ENCODE assay signal across 25 cellular contexts in the genomic region with DNA sequence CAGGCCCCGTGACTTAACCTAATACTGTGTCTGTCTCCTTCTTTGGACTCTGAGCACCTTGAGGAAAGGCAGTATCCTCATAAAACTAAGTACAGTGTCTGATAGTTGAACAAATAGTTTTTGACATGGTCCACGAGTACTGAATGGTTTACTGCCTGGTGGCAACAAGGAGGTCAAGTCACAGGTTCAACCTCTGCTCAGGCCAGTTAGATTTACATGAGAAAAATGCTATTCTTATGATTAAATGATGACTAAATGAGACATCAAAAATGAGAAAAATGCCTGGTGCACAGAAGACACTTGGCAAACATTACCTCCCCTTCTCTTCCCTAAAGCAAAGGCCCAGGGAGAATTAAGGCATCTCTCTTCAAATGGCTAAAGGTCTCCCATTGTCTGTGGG. TPM values are rescaled to one million over a fixed set of nuclear protein-coding genes. Genes with fewer than 3 reads are reported as not detected.
A peak's percentile ranks its signal among the peaks of the same experiment; 100 is the strongest.
DNase-seq lines count a peak whose midpoint lies in the region; ATAC-seq, FAIRE-seq and TF ChIP-seq lines count a peak whose summit lies in the region.
"Had no signal": no experiment of that assay in that cellular context is flagged by ENCODE, and none has a peak within 500 bp of the region (broad histone marks: within the 10 kb centered on the region; RNA-seq: fewer than 3 reads in every experiment).

No MANE protein-coding gene starts in this region.

- ATAC-seq in activated CD4-positive, alpha-beta T cell treated with anti-CD3 and anti-CD28 coated beads for 36 hours: no peak
- ATAC-seq: K562, Right ventricle myocardium inferior had no signal

- DNase-seq in BJ (ENCODE audit: low read depth) (peak; percentile 19), choroid plexus epithelial cell (ENCODE audit: low read depth) (peak; percentile 4), progenitor cell of endocrine pancreas (ENCODE audit: low spot score, unreplicated experiment) (no peak), HTR-8/SVneo (ENCODE audit: insufficient read length, low spot score) (no peak), NCI-H526 (lab: John Stamatoyannopoulos, UW) (no peak)
- no peak for DNase-seq in activated naive CD4-positive, alpha-beta T cell (lab: John Stamatoyannopoulos, UW)
- no peak for DNase-seq in activated CD4-positive, alpha-beta T cell treated with anti-CD3 and anti-CD28 coated beads for 36 hours
- DNase-seq: CD4-positive, alpha-beta T cell; COR-L47; DND-41; NCI-H1092; NCI-H1436; NCI-H187 treated with DMSO at 0.1 percent for 48 hours; NCI-H2227 treated with DMSO at 0.1 percent for 48 hours; NCI-H510A treated with DMSO at 0.1 percent for 48 hours; NCI-H774 had no signal

- H3K4me1 ChIP-seq in HUES48 (ENCODE audit: control insufficient read depth, insufficient read depth, low read length): no peaks in the 10 kb centered on the region
- H3K4me1 ChIP-seq: SJSA1 had no signal

- H3K27ac Mint-ChIP-seq in progenitor cell of endocrine pancreas: peak overlapping the region; percentile 97
- no peak overlapping the region for H3K27ac Mint-ChIP-seq in activated CD4-positive, alpha-beta T cell treated with anti-CD3 and anti-CD28 coated beads for 36 hours
- H3K27ac Mint-ChIP-seq: CD4-positive, alpha-beta T cell had no signal

- H3K9me3 ChIP-seq in HUES48 (ENCODE audit: control insufficient read depth, insufficient read depth, low read length): no peaks in the 10 kb centered on the region
- H3K9me3 ChIP-seq: BLaER1, SJSA1 had no signal

- H3K36me3 ChIP-seq in BJ (ENCODE audit: control insufficient read depth, insufficient read depth, low read length): peaks cover 6% of the 10 kb centered on the region
- peaks cover 69% of the 10 kb centered on the region for H3K36me3 ChIP-seq in HUES48 (ENCODE audit: control insufficient read depth, insufficient read depth, low read length)

- no peak for FAIRE-seq in HTR-8/SVneo (lab: Jason Lieb, UNC)
- FAIRE-seq: A204.1, G401.6, GM18507, H1, K562 had no signal

- H3K27me3 ChIP-seq in BJ (ENCODE audit: control insufficient read depth, insufficient read depth, low read length) (no peaks in the 10 kb centered on the region), HUES48 (ENCODE audit: control insufficient read depth, insufficient read depth, low read length) (no peaks in the 10 kb centered on the region)
- H3K27me3 ChIP-seq: BLaER1, SJSA1 had no signal

- no peak overlapping the region for H3K9ac ChIP-seq in HUES48 (ENCODE audit: low read depth, low read length)
- H3K9ac ChIP-seq: BLaER1 had no signal

- intact Hi-C loops in activated CD4-positive, alpha-beta T cell treated with anti-CD3 and anti-CD28 coated beads for 36 hours (cut with DNase I, micrococcal nuclease): no loop called here

- H3K4me3 ChIP-seq in BJ (ENCODE audit: low read depth, low read length) (no peak overlapping the region), HUES48 (ENCODE audit: low read depth, low read length) (no peak overlapping the region), choroid plexus epithelial cell (ENCODE audit: low read depth, low read length) (no peak overlapping the region)
- H3K4me3 ChIP-seq: BLaER1, K562, SJSA1 had no signal

- TF ChIP-seq CTCF in BJ (IDR thresholded peaks at IDR 0.05; ENCODE audit: insufficient read depth, low read depth, low read length): no peak
- TF ChIP-seq CTCF in choroid plexus epithelial cell (conservative IDR thresholded peaks at IDR 0.05; ENCODE audit: low read depth, low read length): no peak
- TF ChIP-seq CTCF in progenitor cell of endocrine pancreas (IDR thresholded peaks at IDR 0.05; ENCODE audit: unreplicated experiment): no peak

- CTCF ChIA-PET in BJ (lab: Yijun Ruan, JAX): no interaction called here
- CTCF ChIA-PET in activated CD4-positive, alpha-beta T cell treated with anti-CD3 and anti-CD28 coated beads for 36 hours (lab: Charles Lee): no interaction called here

- H3K4me3 Mint-ChIP-seq in progenitor cell of endocrine pancreas (ENCODE audit: low read depth): no peak overlapping the region
- no peak overlapping the region for H3K4me3 Mint-ChIP-seq in activated CD4-positive, alpha-beta T cell treated with anti-CD3 and anti-CD28 coated beads for 36 hours
- H3K4me3 Mint-ChIP-seq: CD4-positive, alpha-beta T cell had no signal

- POLR2A ChIA-PET in BJ (lab: Charles Lee): no interaction called here
- POLR2A ChIA-PET in activated CD4-positive, alpha-beta T cell treated with anti-CD3 and anti-CD28 coated beads for 36 hours (lab: Charles Lee): no interaction called here

- peaks cover 51% of the 10 kb centered on the region for H3K4me1 Mint-ChIP-seq in progenitor cell of endocrine pancreas (ENCODE audit: low read depth)
- no peaks in the 10 kb centered on the region for H3K4me1 Mint-ChIP-seq in activated CD4-positive, alpha-beta T cell treated with anti-CD3 and anti-CD28 coated beads for 36 hours

- H3K9me3 Mint-ChIP-seq in progenitor cell of endocrine pancreas (ENCODE audit: low read depth): no peaks in the 10 kb centered on the region
- no peaks in the 10 kb centered on the region for H3K9me3 Mint-ChIP-seq in activated CD4-positive, alpha-beta T cell treated with anti-CD3 and anti-CD28 coated beads for 36 hours (ENCODE audit: low read depth)
- H3K9me3 Mint-ChIP-seq: CD4-positive, alpha-beta T cell had no signal

- H3K36me3 Mint-ChIP-seq in progenitor cell of endocrine pancreas (ENCODE audit: insufficient read depth): peaks cover 39% of the 10 kb centered on the region
- H3K36me3 Mint-ChIP-seq in activated CD4-positive, alpha-beta T cell treated with anti-CD3 and anti-CD28 coated beads for 36 hours (ENCODE audit: low read depth): peaks cover 5% of the 10 kb centered on the region

- no peaks in the 10 kb centered on the region for H3K27me3 Mint-ChIP-seq in progenitor cell of endocrine pancreas
- no peaks in the 10 kb centered on the region for H3K27me3 Mint-ChIP-seq in activated CD4-positive, alpha-beta T cell treated with anti-CD3 and anti-CD28 coated beads for 36 hours
- H3K27me3 Mint-ChIP-seq: CD4-positive, alpha-beta T cell had no signal

- H3K27ac ChIP-seq in HUES48 (ENCODE audit: low read depth, low read length): peak overlapping the region; percentile 7
- H3K27ac ChIP-seq: BLaER1, SJSA1 had no signal

RNA-seq across cellular contexts. Expression of a gene that starts 48.8 kb away (rescaled TPM):
- 16.5 and 16.9 TPM in 2 replicates for polyA plus RNA-seq in BJ (2011; rRNA removed)
- 8.4 TPM in 2 replicates for polyA minus RNA-seq in BJ (2011; rRNA and poly(A)+ RNA removed)
- 109 and 111 TPM in 2 replicates for total RNA-seq in progenitor cell of endocrine pancreas
- total RNA-seq in activated CD4-positive, alpha-beta T cell treated with anti-CD3 and anti-CD28 coated beads for 36 hours: 10 to 100 TPM; 12.5 to 15.8 TPM

Comparison
In these comparisons a context has a peak if more than half of its experiments do, and no peak if none do; other contexts are left out.
1. DNase-seq: peak in BJ (single experiment) and choroid plexus epithelial cell (single experiment); none in progenitor cell of endocrine pancreas (single experiment), HTR-8/SVneo (single experiment), NCI-H526 (0 of 2), activated naive CD4-positive, alpha-beta T cell (0 of 4) and activated CD4-positive, alpha-beta T cell treated with anti-CD3 and anti-CD28 coated beads for 36 hours (single experiment).